Comparison of ENCODE assay signal across 14 cellular contexts in genomic region chr15:27342991-27343390, GRCh38.
"Had no signal": no experiment of that assay in that cellular context is flagged by ENCODE, and none has a peak within 500 bp of the region (broad histone marks: within the 10 kb centered on the region; RNA-seq: fewer than 3 reads in every experiment).

No MANE protein-coding gene starts in this region.

- H3K36me3 ChIP-seq: gastroesophageal sphincter had no signal

- DNase-seq: activated CD4-positive, alpha-beta T cell treated with anti-CD3 and anti-CD28 coated beads, Interleukin-2, amount 50 U/mL, for 48 hours; activated CD8-positive, alpha-beta memory T cell treated with anti-CD3 and anti-CD28 coated beads, Interleukin-2, amount 10 ng/mL, durations not matched to agents 7 days and 5 days; activated effector memory CD4-positive, alpha-beta T cell treated with anti-CD3 and anti-CD28 coated beads, Interleukin-2, amount 50 U/mL, for 16 hours; activated T-cell treated with anti-CD3 and anti-CD28 coated beads, Interleukin-2, amount 50 U/mL, for 24 hours; amygdala; cortex of kidney; effector CD8-positive, alpha-beta T cell; left colon; naive thymus-derived CD4-positive, alpha-beta T cell; stimulated activated CD4-positive, alpha-beta T cell treated with anti-CD3 and anti-CD28 coated beads, Interleukin-12 subunit alpha, Interleukin-12 subunit beta, amount 100 ng/mL, for 4 hours; stimulated activated naive CD4-positive, alpha-beta T cell treated with Interleukin-2 at 50 U/mL for 16 hours had no signal

- H3K27me3 ChIP-seq: gastroesophageal sphincter, hepatocyte had no signal

- H3K4me1 ChIP-seq: gastroesophageal sphincter had no signal

- H3K4me3 ChIP-seq: gastroesophageal sphincter, hepatocyte had no signal

- H3K27ac ChIP-seq: epithelial cell of prostate, gastroesophageal sphincter, hepatocyte had no signal
